ENCODE assay signal across 9 cellular contexts in the genomic region with DNA sequence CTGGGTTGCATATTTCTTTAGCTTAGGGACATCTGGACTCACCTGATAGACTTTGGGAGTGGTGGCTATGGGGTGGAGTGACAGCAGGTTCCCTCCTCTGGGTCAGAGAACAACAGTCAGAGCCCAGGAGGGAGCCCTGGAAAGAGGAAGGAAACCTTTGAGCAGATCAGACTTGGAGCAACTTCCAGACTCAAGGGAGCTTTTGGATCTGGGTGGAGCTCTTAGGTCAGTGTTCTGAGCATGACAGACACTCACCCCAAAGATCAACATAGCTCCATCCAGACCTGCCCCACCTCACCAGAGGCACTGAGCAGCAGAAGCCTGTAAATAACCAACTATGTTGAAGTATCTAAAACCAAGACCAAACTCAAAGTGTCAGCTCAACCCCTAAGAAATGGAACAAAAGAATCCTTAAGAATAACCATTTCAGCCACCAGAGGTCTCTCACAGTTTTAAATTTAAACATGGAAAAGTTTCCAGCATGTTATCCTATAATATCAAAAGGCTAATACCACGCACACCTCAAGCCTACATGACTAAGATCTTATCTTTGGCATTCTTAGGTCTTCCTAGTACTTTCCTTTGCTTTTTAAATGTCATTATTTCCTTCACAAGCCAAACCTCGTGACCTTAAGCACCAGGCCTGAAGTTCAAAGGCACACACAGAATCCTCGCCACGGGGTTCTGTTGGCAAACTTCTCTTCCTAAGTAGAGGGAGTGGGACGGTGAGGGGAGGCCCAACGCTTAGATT. TPM values are rescaled to one million over a fixed set of nuclear protein-coding genes. Genes with fewer than 3 reads are reported as not detected.
A peak's percentile ranks its signal among the peaks of the same experiment; 100 is the strongest.
DNase-seq lines count a peak whose midpoint lies in the region; ATAC-seq, FAIRE-seq and TF ChIP-seq lines count a peak whose summit lies in the region.
"Had no signal": no experiment of that assay in that cellular context is flagged by ENCODE, and none has a peak within 500 bp of the region (broad histone marks: within the 10 kb centered on the region; RNA-seq: fewer than 3 reads in every experiment).

No MANE protein-coding gene starts in this region.

- H3K4me3 ChIP-seq in bronchial epithelial cell (ENCODE audit: low read depth, low read length) (no peak overlapping the region), vagina (no peak overlapping the region)

- H3K36me3 ChIP-seq in bronchial epithelial cell (ENCODE audit: control insufficient read depth, insufficient read depth, low read length) (peaks cover 1% of the 10 kb centered on the region), vagina (no peaks in the 10 kb centered on the region)

- H3K27me3 ChIP-seq in bronchial epithelial cell (ENCODE audit: control insufficient read depth, insufficient read depth, low read length) (no peaks in the 10 kb centered on the region), vagina (no peaks in the 10 kb centered on the region)

- no peak for TF ChIP-seq POLR2A in vagina (IDR thresholded peaks at IDR 0.05)

- peaks cover 13% of the 10 kb centered on the region for H3K4me1 Mint-ChIP-seq in activated CD4-positive, alpha-beta T cell treated with anti-CD3 and anti-CD28 coated beads, Interleukin-2, amount 10 ng/mL, durations not matched to agents 24 days and 14 days
- H3K4me1 Mint-ChIP-seq: activated naive CD4-positive, alpha-beta T cell treated with anti-CD3 and anti-CD28 coated beads, Interleukin-2, amount 50 U/mL, for 24 hours had no signal

- peaks cover 1% of the 10 kb centered on the region for H3K27me3 Mint-ChIP-seq in activated CD4-positive, alpha-beta T cell treated with anti-CD3 and anti-CD28 coated beads, Interleukin-2, amount 10 ng/mL, durations not matched to agents 24 days and 14 days
- H3K27me3 Mint-ChIP-seq: activated naive CD4-positive, alpha-beta T cell treated with anti-CD3 and anti-CD28 coated beads, Interleukin-2, amount 50 U/mL, for 24 hours had no signal

- H3K36me3 Mint-ChIP-seq in activated CD4-positive, alpha-beta T cell treated with anti-CD3 and anti-CD28 coated beads, Interleukin-2, amount 10 ng/mL, durations not matched to agents 24 days and 14 days (ENCODE audit: low read depth) = no peaks in the 10 kb centered on the region
- H3K36me3 Mint-ChIP-seq: activated naive CD4-positive, alpha-beta T cell treated with anti-CD3 and anti-CD28 coated beads, Interleukin-2, amount 50 U/mL, for 24 hours had no signal

- FAIRE-seq in bronchial epithelial cell (lab: Jason Lieb, UNC) = no peak

- TF ChIP-seq CTCF in bronchial epithelial cell (IDR thresholded peaks at IDR 0.05; ENCODE audit: insufficient read depth, low read length, severe bottlenecking) (no peak), vagina (IDR thresholded peaks at IDR 0.05) (peak in 2 of 3 experiments; percentile 33 to 34)

- no peak for ATAC-seq in GM21360 (IDR thresholded peaks at IDR 0.05; ENCODE audit: unreplicated experiment)
- ATAC-seq in HG03135 (IDR thresholded peaks at IDR 0.05; ENCODE audit: unreplicated experiment) = no peak

- H3K4me3 Mint-ChIP-seq in activated CD4-positive, alpha-beta T cell treated with anti-CD3 and anti-CD28 coated beads, Interleukin-2, amount 10 ng/mL, durations not matched to agents 24 days and 14 days = no peak overlapping the region
- H3K4me3 Mint-ChIP-seq: activated naive CD4-positive, alpha-beta T cell treated with anti-CD3 and anti-CD28 coated beads, Interleukin-2, amount 50 U/mL, for 24 hours had no signal

- peak overlapping the region; percentile 34 for H3K27ac Mint-ChIP-seq in activated CD4-positive, alpha-beta T cell treated with anti-CD3 and anti-CD28 coated beads, Interleukin-2, amount 10 ng/mL, durations not matched to agents 24 days and 14 days
- H3K27ac Mint-ChIP-seq: activated naive CD4-positive, alpha-beta T cell treated with anti-CD3 and anti-CD28 coated beads, Interleukin-2, amount 50 U/mL, for 24 hours had no signal

- no peak for DNase-seq in activated CD4-positive, alpha-beta T cell treated with anti-CD3 and anti-CD28 coated beads, Interleukin-2, amount 10 ng/mL, durations not matched to agents 24 days and 14 days
- no peak for DNase-seq in activated CD4-positive, alpha-beta T cell treated with anti-CD3 and anti-CD28 coated beads for 48 hours
- peak; percentile 42 for DNase-seq in bronchial epithelial cell (ENCODE audit: low read depth)
- peak; percentile 60 for DNase-seq in medulla oblongata (ENCODE audit: extremely low spot score)
- no peak for DNase-seq in vagina (ENCODE audit: extremely low spot score in 2 of 2)
- no peak for DNase-seq in RPMI8226

- H3K9me3 Mint-ChIP-seq in activated CD4-positive, alpha-beta T cell treated with anti-CD3 and anti-CD28 coated beads, Interleukin-2, amount 10 ng/mL, durations not matched to agents 24 days and 14 days = no peaks in the 10 kb centered on the region
- H3K9me3 Mint-ChIP-seq: activated naive CD4-positive, alpha-beta T cell treated with anti-CD3 and anti-CD28 coated beads, Interleukin-2, amount 50 U/mL, for 24 hours had no signal

- H3K4me1 ChIP-seq in vagina = peaks cover 56% of the 10 kb centered on the region

- no peaks in the 10 kb centered on the region for H3K9me3 ChIP-seq in vagina

- peak overlapping the region; percentile 84 for H3K27ac ChIP-seq in vagina

- intact Hi-C loops in activated CD4-positive, alpha-beta T cell treated with anti-CD3 and anti-CD28 coated beads, Interleukin-2, amount 10 ng/mL, durations not matched to agents 24 days and 14 days (cut with micrococcal nuclease) = loop anchor here (5.0 kb wide), 1 partner anchor 101 kb away; a partner anchor contains a TSS
- intact Hi-C loops in vagina (cut with DNase I) = no loop called here

RNA-seq across cellular contexts. Expression of a gene that starts 56.4 kb away (rescaled TPM):
- total RNA-seq in activated CD4-positive, alpha-beta T cell treated with anti-CD3 and anti-CD28 coated beads, Interleukin-2, amount 10 ng/mL, durations not matched to agents 24 days and 14 days = 54.5 and 65.6 TPM in 2 replicates
- total RNA-seq in bronchial epithelial cell = 21.8 and 31.3 TPM in 2 replicates
- total RNA-seq in vagina = 13.3 TPM

Comparison
In these comparisons a context has a peak if more than half of its experiments do, and no peak if none do; other contexts are left out.
1. DNase-seq: peak in bronchial epithelial cell (single experiment) and medulla oblongata (single experiment); none in activated CD4-positive, alpha-beta T cell treated with anti-CD3 and anti-CD28 coated beads, Interleukin-2, amount 10 ng/mL, durations not matched to agents 24 days and 14 days (single experiment), activated CD4-positive, alpha-beta T cell treated with anti-CD3 and anti-CD28 coated beads for 48 hours (single experiment), vagina (0 of 2) and RPMI8226 (single experiment).